ENCODE assay signal across 17 cellular contexts in the genomic region with DNA sequence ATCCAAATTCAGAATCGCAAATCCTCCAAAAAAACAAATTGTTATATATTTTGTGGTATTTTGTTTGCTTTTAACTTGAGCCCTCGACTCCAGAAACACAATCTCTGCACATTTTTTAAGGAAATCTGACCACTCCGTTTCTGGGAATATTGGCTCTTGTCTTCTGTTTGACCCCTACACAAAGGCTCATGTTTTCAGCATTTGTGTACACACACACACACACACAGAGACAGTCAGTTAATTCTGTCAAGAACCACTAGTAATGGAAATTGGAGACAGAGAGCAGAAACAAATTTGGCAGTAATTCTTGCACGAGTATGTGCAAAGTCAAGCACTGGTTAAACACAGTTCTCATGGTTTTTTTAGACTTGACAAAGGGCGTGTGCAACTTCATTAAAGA.
DNase-seq lines count a peak whose midpoint lies in the region; ATAC-seq and TF ChIP-seq lines count a peak whose summit lies in the region.
"Had no signal": no experiment of that assay in that cellular context is flagged by ENCODE, and none has a peak within 500 bp of the region (broad histone marks: within the 10 kb centered on the region; RNA-seq: fewer than 3 reads in every experiment).

No MANE protein-coding gene starts in this region.

- TF ChIP-seq CTCF in breast epithelium (IDR thresholded peaks at IDR 0.05) (no peak), MCF 10A (IDR thresholded peaks at IDR 0.05; ENCODE audit: unreplicated experiment) (no peak), colonic mucosa (IDR thresholded peaks at IDR 0.05) (no peak), lower lobe of right lung (IDR thresholded peaks at IDR 0.05) (no peak), thyroid gland (IDR thresholded peaks at IDR 0.05) (no peak)

- CTCF ChIA-PET in MCF 10A (lab: Yijun Ruan, JAX) = interaction anchor here (1.4 to 4.2 kb wide), 2 partner anchors 19 to 163 kb away, joined by 4 to 19 read pairs; no protein-coding TSS in a partner anchor

- peaks cover 13% of the 10 kb centered on the region for H3K36me3 Mint-ChIP-seq in MCF 10A (ENCODE audit: insufficient read depth, unreplicated experiment)

- DNase-seq in breast epithelium (ENCODE audit: low spot score in 2 of 2) (no peak), MCF 10A (ENCODE audit: unreplicated experiment) (no peak), colonic mucosa (no peak), lower lobe of right lung (no peak), thyroid gland (no peak), CD1c-positive myeloid dendritic cell (ENCODE audit: extremely low spot score) (no peak), NCI-H1930 (lab: John Stamatoyannopoulos, UW) (no peak)
- DNase-seq: activated CD4-positive, alpha-beta T cell treated with anti-CD3 and anti-CD28 coated beads for 36 hours; activated naive CD8-positive, alpha-beta T cell treated with anti-CD3 and anti-CD28 coated beads, Interleukin-2, amount 10 ng/mL, durations not matched to agents 7 days and 5 days; CD8-positive, alpha-beta memory T cell; Kasumi-1; midbrain; NCI-H146; NCI-H526 treated with DMSO at 0.1 percent for 48 hours had no signal

- 68 to 72% methylated on average over 5 of the region's 5 CpGs for WGBS in thyroid gland, 2 donors

- intact Hi-C loops in breast epithelium (cut with DNase I; ENCODE audit: low total_unique reads) = no loop called here
- intact Hi-C loops in MCF 10A (cut with micrococcal nuclease) = no loop called here
- intact Hi-C loops in colonic mucosa (cut with DNase I) = no loop called here
- intact Hi-C loops in lower lobe of right lung (cut with DNase I) = no loop called here
- intact Hi-C loops in thyroid gland (cut with DNase I) = no loop called here

- H3K4me1 ChIP-seq in breast epithelium = peaks cover 5 to 6% of the 10 kb centered on the region in 2 donors
- H3K4me1 ChIP-seq in colonic mucosa = peaks cover 11% of the 10 kb centered on the region
- H3K4me1 ChIP-seq in lower lobe of right lung = peaks cover 17% of the 10 kb centered on the region
- peaks cover 5 to 25% of the 10 kb centered on the region in 2 donors for H3K4me1 ChIP-seq in thyroid gland
- H3K4me1 ChIP-seq: prostate gland had no signal

- H3K27ac ChIP-seq in breast epithelium (peak overlapping the region; percentile 73 to 88), colonic mucosa (peak overlapping the region; percentile 69), lower lobe of right lung (peak overlapping the region; percentile 34), thyroid gland (peak overlapping the region in 2 of 3 donors; percentile 61 to 68)

- H3K4me3 Mint-ChIP-seq in MCF 10A (ENCODE audit: unreplicated experiment) = no peak overlapping the region
- H3K4me3 Mint-ChIP-seq: activated CD4-positive, alpha-beta T cell treated with anti-CD3 and anti-CD28 coated beads for 36 hours; activated naive CD8-positive, alpha-beta T cell treated with anti-CD3 and anti-CD28 coated beads, Interleukin-2, amount 10 ng/mL, durations not matched to agents 7 days and 5 days; CD8-positive, alpha-beta memory T cell; T-helper 1 cell treated with Interleukin-12 subunit alpha and Interleukin-12 subunit beta and Interleukin-4 antibody, amounts not matched to agents 30 μg/mL and 1 μg/mL, for 36 hours had no signal

- H3K36me3 ChIP-seq in breast epithelium (no peaks in the 10 kb centered on the region), colonic mucosa (no peaks in the 10 kb centered on the region), lower lobe of right lung (no peaks in the 10 kb centered on the region), thyroid gland (peaks cover 0 to 5% of the 10 kb centered on the region in 2 donors)
- H3K36me3 ChIP-seq: prostate gland had no signal

- TF ChIP-seq POLR2A in breast epithelium (IDR thresholded peaks at IDR 0.05) (no peak), thyroid gland (IDR thresholded peaks at IDR 0.05) (no peak)

- H3K27me3 ChIP-seq in breast epithelium (no peaks in the 10 kb centered on the region), colonic mucosa (no peaks in the 10 kb centered on the region), lower lobe of right lung (ENCODE audit: low read depth) (no peaks in the 10 kb centered on the region), thyroid gland (no peaks in the 10 kb centered on the region)

- peak in 1 of 2 donors; percentile 17 for ATAC-seq in lower lobe of right lung
- ATAC-seq in HG02588 (IDR thresholded peaks at IDR 0.05; ENCODE audit: unreplicated experiment) = no peak
- ATAC-seq: activated CD4-positive, alpha-beta T cell treated with anti-CD3 and anti-CD28 coated beads for 36 hours had no signal

- no peaks in the 10 kb centered on the region for H3K9me3 Mint-ChIP-seq in MCF 10A (ENCODE audit: unreplicated experiment)
- H3K9me3 Mint-ChIP-seq: activated naive CD8-positive, alpha-beta T cell treated with anti-CD3 and anti-CD28 coated beads, Interleukin-2, amount 10 ng/mL, durations not matched to agents 7 days and 5 days; CD8-positive, alpha-beta memory T cell; T-helper 1 cell treated with Interleukin-12 subunit alpha and Interleukin-12 subunit beta and Interleukin-4 antibody, amounts not matched to agents 30 μg/mL and 1 μg/mL, for 36 hours had no signal

- H3K9ac ChIP-seq in colonic mucosa (ENCODE audit: low read depth in 2 of 2, low read length in 2 of 2) = no peak overlapping the region

- H3K4me1 Mint-ChIP-seq in MCF 10A (ENCODE audit: insufficient read depth, unreplicated experiment) = peaks cover 19% of the 10 kb centered on the region

- no peak overlapping the region for H3K27ac Mint-ChIP-seq in MCF 10A (ENCODE audit: low read depth, unreplicated experiment)
- H3K27ac Mint-ChIP-seq: activated CD4-positive, alpha-beta T cell treated with anti-CD3 and anti-CD28 coated beads for 36 hours; activated naive CD8-positive, alpha-beta T cell treated with anti-CD3 and anti-CD28 coated beads, Interleukin-2, amount 10 ng/mL, durations not matched to agents 7 days and 5 days; T-helper 1 cell treated with Interleukin-12 subunit alpha and Interleukin-12 subunit beta and Interleukin-4 antibody, amounts not matched to agents 30 μg/mL and 1 μg/mL, for 36 hours had no signal

- H3K9me3 ChIP-seq in breast epithelium = no peaks in the 10 kb centered on the region
- no peaks in the 10 kb centered on the region for H3K9me3 ChIP-seq in colonic mucosa
- H3K9me3 ChIP-seq in lower lobe of right lung = no peaks in the 10 kb centered on the region
- H3K9me3 ChIP-seq in thyroid gland = no peaks in the 10 kb centered on the region
- H3K9me3 ChIP-seq: prostate gland had no signal

- POLR2A ChIA-PET in MCF 10A (lab: Yijun Ruan, JAX) = no interaction called here

- no TSS peak for BruUV-seq in MCF 10A (replicated peaks; lab: Mats Ljungman, UMichigan)

- H3K27me3 Mint-ChIP-seq in MCF 10A (ENCODE audit: insufficient read depth, unreplicated experiment) = no peaks in the 10 kb centered on the region
- H3K27me3 Mint-ChIP-seq: activated CD4-positive, alpha-beta T cell treated with anti-CD3 and anti-CD28 coated beads for 36 hours; activated naive CD8-positive, alpha-beta T cell treated with anti-CD3 and anti-CD28 coated beads, Interleukin-2, amount 10 ng/mL, durations not matched to agents 7 days and 5 days had no signal

- H3K4me3 ChIP-seq in breast epithelium = no peak overlapping the region
- no peak overlapping the region for H3K4me3 ChIP-seq in colonic mucosa
- no peak overlapping the region for H3K4me3 ChIP-seq in lower lobe of right lung
- H3K4me3 ChIP-seq in thyroid gland (replicated peaks in 1 of 3) = no peak overlapping the region
- H3K4me3 ChIP-seq: prostate gland had no signal
